Comparison of ENCODE assay signal across 25 cellular contexts in the genomic region with DNA sequence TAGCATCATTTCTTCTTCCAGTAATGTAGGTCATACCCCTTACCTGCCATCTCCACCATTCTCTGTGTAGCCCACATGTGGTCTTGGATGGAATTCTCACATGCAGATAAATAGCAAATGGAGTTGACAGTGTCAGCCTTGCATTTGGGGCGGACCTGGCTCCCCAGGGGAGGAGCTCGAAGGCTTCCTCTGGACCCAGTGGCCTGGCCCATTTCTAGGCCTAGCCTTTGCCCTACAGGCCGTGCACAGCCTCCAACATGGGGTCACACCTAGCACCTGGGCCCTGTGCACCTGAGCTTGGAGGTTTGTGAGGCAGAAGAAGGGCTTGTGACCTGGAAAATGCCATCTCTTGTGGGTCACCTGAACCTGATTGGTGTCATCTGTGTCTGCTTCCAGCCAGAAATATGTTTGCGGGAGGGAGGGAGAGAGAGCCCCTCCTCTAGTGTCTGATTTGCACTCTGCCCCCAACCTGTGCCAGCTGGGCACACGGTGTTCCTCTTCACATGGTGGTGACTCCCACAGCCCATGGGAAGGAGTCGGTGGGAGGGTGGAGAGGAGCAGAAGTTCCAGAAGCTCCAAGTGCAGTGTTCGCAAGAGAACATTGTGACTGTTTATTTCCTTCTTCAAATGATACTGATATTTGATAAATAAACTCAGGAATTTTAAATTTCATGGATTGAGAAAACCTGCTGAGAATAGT.
"Had no signal": no experiment of that assay in that cellular context is flagged by ENCODE, and none has a peak within 500 bp of the region (broad histone marks: within the 10 kb centered on the region; RNA-seq: fewer than 3 reads in every experiment).

No MANE protein-coding gene starts in this region.

- H3K4me3 ChIP-seq: cardiac muscle cell, heart right ventricle, mucosa of descending colon, skin epidermis, thyroid gland had no signal

- H3K4me1 Mint-ChIP-seq: activated naive CD8-positive, alpha-beta T cell treated with anti-CD3 and anti-CD28 coated beads, Interleukin-2, amount 50 U/mL, for 24 hours; stimulated activated memory B cell treated with anti-CD40 and anti-IgM and Interleukin-4, amounts not matched to agents 10 μg/mL and 1 μg/mL and 100 μg/mL, for 72 hours; stimulated activated naive CD8-positive, alpha-beta T cell treated with anti-CD3 and anti-CD28 coated beads, Interleukin-15, amount 100 ng/mL, for 72 hours had no signal

- H3K9me3 ChIP-seq: heart right ventricle, mucosa of descending colon, thyroid gland had no signal

- H3K27me3 Mint-ChIP-seq: activated CD4-positive, alpha-beta T cell treated with anti-CD3 and anti-CD28 coated beads for 36 hours; activated naive CD8-positive, alpha-beta T cell treated with anti-CD3 and anti-CD28 coated beads, Interleukin-2, amount 50 U/mL, for 24 hours; natural killer cell treated with Interleukin-12 subunit alpha and Interleukin-12 subunit beta and Interleukin-15 and Interleukin-18, amount 100 ng/mL, for 72 hours; progenitor cell of endocrine pancreas; stimulated activated memory B cell treated with anti-CD40 and anti-IgM and Interleukin-4, amounts not matched to agents 10 μg/mL and 1 μg/mL and 100 μg/mL, for 72 hours; stimulated activated naive CD8-positive, alpha-beta T cell treated with anti-CD3 and anti-CD28 coated beads, Interleukin-15, amount 100 ng/mL, for 72 hours had no signal

- DNase-seq: activated CD4-positive, alpha-beta T cell treated with anti-CD3 and anti-CD28 coated beads for 36 hours; activated CD4-positive, alpha-beta T cell treated with anti-CD3 and anti-CD28 coated beads, Interleukin-2, amount 50 U/mL, for 4 hours; activated CD4-positive, CD25-positive, alpha-beta regulatory T cell; activated gamma-delta T cell; activated naive CD4-positive, alpha-beta T cell treated with anti-CD3 and anti-CD28 coated beads, Interleukin-2, amount 50 U/mL, for 16 hours; activated naive CD8-positive, alpha-beta T cell treated with anti-CD3 and anti-CD28 coated beads, Interleukin-2, amount 50 U/mL, for 24 hours; activated T-cell treated with anti-CD3 and anti-CD28 coated beads, Interleukin-2, amount 50 U/mL, for 1 hour; amygdala; cortex of kidney; foreskin fibroblast; heart right ventricle; left ventricle myocardium superior; mucosa of descending colon; stimulated activated CD4-positive, alpha-beta T cell treated with anti-CD3 and anti-CD28 coated beads, Interleukin-4, amount 100 ng/mL, for 24 hours; stimulated activated CD8-positive, alpha-beta memory T cell treated with anti-CD3 and anti-CD28 coated beads, Interleukin-4, amount 100 ng/mL, for 48 hours; stimulated activated naive CD8-positive, alpha-beta T cell treated with anti-CD3 and anti-CD28 coated beads, Interleukin-15, amount 100 ng/mL, for 72 hours; thyroid gland had no signal

- ATAC-seq: activated naive CD8-positive, alpha-beta T cell treated with anti-CD3 and anti-CD28 coated beads, Interleukin-2, amount 50 U/mL, for 24 hours; esophagus mucosa; heart right ventricle; left ventricle myocardium superior; mucosa of descending colon; sciatic nerve; stimulated activated memory B cell treated with anti-CD40 and anti-IgM and Interleukin-4, amounts not matched to agents 10 μg/mL and 1 μg/mL and 100 μg/mL, for 72 hours; stimulated activated naive CD8-positive, alpha-beta T cell treated with anti-CD3 and anti-CD28 coated beads, Interleukin-15, amount 100 ng/mL, for 72 hours had no signal

- H3K4me3 Mint-ChIP-seq: activated CD4-positive, alpha-beta T cell treated with anti-CD3 and anti-CD28 coated beads for 36 hours; activated naive CD8-positive, alpha-beta T cell treated with anti-CD3 and anti-CD28 coated beads, Interleukin-2, amount 50 U/mL, for 24 hours; activated T-helper 1 cell treated with anti-CD3 and anti-CD28 coated beads, Interleukin-12 subunit alpha, Interleukin-12 subunit beta, Interleukin-2, Interleukin-4 antibody, amounts not matched to agents 30 ng/mL and 10 ng/mL and 1 ng/mL, durations not matched to agents 14 hours and 24 hours and 36 hours; natural killer cell treated with Interleukin-12 subunit alpha and Interleukin-12 subunit beta and Interleukin-15 and Interleukin-18, amount 100 ng/mL, for 72 hours; stimulated activated memory B cell treated with anti-CD40 and anti-IgM and Interleukin-4, amounts not matched to agents 10 μg/mL and 1 μg/mL and 100 μg/mL, for 72 hours; stimulated activated naive CD8-positive, alpha-beta T cell treated with anti-CD3 and anti-CD28 coated beads, Interleukin-15, amount 100 ng/mL, for 72 hours had no signal

- H3K27me3 ChIP-seq: cardiac muscle cell, heart right ventricle, thyroid gland had no signal

- H3K9me3 Mint-ChIP-seq: activated naive CD8-positive, alpha-beta T cell treated with anti-CD3 and anti-CD28 coated beads, Interleukin-2, amount 50 U/mL, for 24 hours; activated T-helper 1 cell treated with anti-CD3 and anti-CD28 coated beads, Interleukin-12 subunit alpha, Interleukin-12 subunit beta, Interleukin-2, Interleukin-4 antibody, amounts not matched to agents 30 ng/mL and 10 ng/mL and 1 ng/mL, durations not matched to agents 14 hours and 24 hours and 36 hours; natural killer cell treated with Interleukin-12 subunit alpha and Interleukin-12 subunit beta and Interleukin-15 and Interleukin-18, amount 100 ng/mL, for 72 hours; stimulated activated memory B cell treated with anti-CD40 and anti-IgM and Interleukin-4, amounts not matched to agents 10 μg/mL and 1 μg/mL and 100 μg/mL, for 72 hours; stimulated activated naive CD8-positive, alpha-beta T cell treated with anti-CD3 and anti-CD28 coated beads, Interleukin-15, amount 100 ng/mL, for 72 hours had no signal

- H3K36me3 Mint-ChIP-seq: natural killer cell treated with Interleukin-12 subunit alpha and Interleukin-12 subunit beta and Interleukin-15 and Interleukin-18, amount 100 ng/mL, for 72 hours; stimulated activated memory B cell treated with anti-CD40 and anti-IgM and Interleukin-4, amounts not matched to agents 10 μg/mL and 1 μg/mL and 100 μg/mL, for 72 hours had no signal

- H3K27ac Mint-ChIP-seq: activated CD4-positive, alpha-beta T cell treated with anti-CD3 and anti-CD28 coated beads for 36 hours; activated naive CD8-positive, alpha-beta T cell treated with anti-CD3 and anti-CD28 coated beads, Interleukin-2, amount 50 U/mL, for 24 hours; activated T-helper 1 cell treated with anti-CD3 and anti-CD28 coated beads, Interleukin-12 subunit alpha, Interleukin-12 subunit beta, Interleukin-2, Interleukin-4 antibody, amounts not matched to agents 30 ng/mL and 10 ng/mL and 1 ng/mL, durations not matched to agents 14 hours and 24 hours and 36 hours; natural killer cell treated with Interleukin-12 subunit alpha and Interleukin-12 subunit beta and Interleukin-15 and Interleukin-18, amount 100 ng/mL, for 72 hours; stimulated activated memory B cell treated with anti-CD40 and anti-IgM and Interleukin-4, amounts not matched to agents 10 μg/mL and 1 μg/mL and 100 μg/mL, for 72 hours had no signal

- H3K27ac ChIP-seq: cardiac muscle cell, heart right ventricle, thyroid gland had no signal
